In the genomic region with DNA sequence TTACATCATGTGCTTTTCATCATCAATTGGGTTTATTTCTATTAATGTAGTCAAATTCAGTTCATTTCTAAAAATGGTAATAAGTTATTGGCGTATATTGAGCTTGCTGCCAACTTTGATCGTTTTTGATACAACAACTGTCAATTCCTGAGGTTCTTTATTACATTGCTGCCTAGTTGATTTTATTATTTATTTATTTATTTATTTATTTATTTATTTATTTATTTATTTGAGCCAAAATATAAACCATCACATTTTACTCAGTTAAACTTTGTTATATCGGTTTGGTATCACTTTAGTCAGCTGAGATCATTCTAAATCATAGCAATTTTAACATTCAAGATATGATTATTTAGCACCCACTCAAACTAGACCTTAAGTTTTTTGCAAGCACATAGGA, we compare ENCODE assay signal across 3 cellular contexts.
A peak's percentile ranks its signal among the peaks of the same experiment; 100 is the strongest.
TF ChIP-seq lines count a peak whose summit lies in the region.

No MANE protein-coding gene starts in this region.

TF ChIP-seq in A549, 52 proteins besides CTCF, POLR2A, EP300 and RAD21:
- TF ChIP-seq TFCP2L1 (CRISPR knock-in tag; IDR thresholded peaks at IDR 0.05) (no peak), RARB (CRISPR knock-in tag; IDR thresholded peaks at IDR 0.05) (no peak), HOXB13 (CRISPR knock-in tag; IDR thresholded peaks at IDR 0.05; ENCODE audit: low read depth) (no peak), BCL3 (IDR thresholded peaks at IDR 0.05) (no peak), HDAC2 (IDR thresholded peaks at IDR 0.05) (no peak), ZC3H11A (IDR thresholded peaks at IDR 0.05) (peak; percentile 95), RNF2 (IDR thresholded peaks at IDR 0.05; ENCODE audit: borderline replicate concordance, low read depth) (no peak), BHLHE40 (IDR thresholded peaks at IDR 0.05; ENCODE audit: low read depth, low read length) (no peak), RFX5 (IDR thresholded peaks at IDR 0.05) (no peak)

TF ChIP-seq in HEK293, 187 proteins besides CTCF, POLR2A, EP300 and RAD21:
- TF ChIP-seq ZNF555 (tag by site-specific recombination; conservative IDR thresholded peaks at IDR 0.05) (peak; percentile 21), ZNF426 (tag by site-specific recombination; IDR thresholded peaks at IDR 0.05) (peak; percentile 26), ZFP41 (tag by site-specific recombination; IDR thresholded peaks at IDR 0.05; ENCODE audit: borderline replicate concordance) (no peak), ZNF394 (tag by site-specific recombination; IDR thresholded peaks at IDR 0.05; ENCODE audit: borderline replicate concordance) (peak; percentile 31; the same call in 1 of the 2 replicates)

TF ChIP-seq in endothelial cell of umbilical vein, 7 proteins besides CTCF, POLR2A, EP300 and RAD21:
- TF ChIP-seq MAX (IDR thresholded peaks at IDR 0.05; ENCODE audit: insufficient read depth, insufficient read length): no peak
- TF ChIP-seq JUN (IDR thresholded peaks at IDR 0.05; ENCODE audit: borderline replicate concordance, insufficient read depth, insufficient read length, low read depth): no peak
- TF ChIP-seq MYC (IDR thresholded peaks at IDR 0.05; ENCODE audit: low read depth, low read length): no peak
- no peak for TF ChIP-seq POLR2AphosphoS5 (IDR thresholded peaks at IDR 0.05; ENCODE audit: insufficient read depth, low read depth, low read length)
- no peak for TF ChIP-seq EZH2 (IDR thresholded peaks at IDR 0.05; ENCODE audit: borderline replicate concordance, low read depth, low read length, severe bottlenecking)
- no peak for TF ChIP-seq FOS (IDR thresholded peaks at IDR 0.05; ENCODE audit: borderline replicate concordance, insufficient read depth, low read length)
- TF ChIP-seq GATA2 (IDR thresholded peaks at IDR 0.05; ENCODE audit: insufficient read depth, insufficient read length, low read depth, low read length): no peak
